ENCODE assay signal across 1 cellular context in the genomic region with DNA sequence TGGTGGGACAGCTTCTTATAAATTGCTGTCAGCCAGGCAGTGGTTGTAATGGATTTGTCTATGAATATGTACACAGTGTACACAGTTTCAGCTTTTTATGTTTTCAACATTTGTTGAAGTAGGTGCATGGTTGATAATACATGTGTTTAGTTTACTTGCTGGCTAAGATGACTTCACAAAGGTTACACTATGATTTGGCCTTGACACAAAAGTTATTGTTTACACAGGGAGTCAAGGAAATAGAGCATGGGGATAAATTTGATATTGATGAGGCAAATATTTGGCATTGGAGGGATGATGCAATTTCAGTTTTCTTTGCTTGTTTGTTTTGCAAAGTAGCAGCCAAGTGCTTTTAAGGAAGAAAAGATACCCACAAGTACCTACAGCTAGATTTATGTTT.
A peak's percentile ranks its signal among the peaks of the same experiment; 100 is the strongest.
TF ChIP-seq lines count a peak whose summit lies in the region.

No MANE protein-coding gene starts in this region.

TF ChIP-seq in HepG2, 621 proteins besides CTCF, POLR2A, EP300 and RAD21 (continued from another document and continues in another):
- TF ChIP-seq, protein P1, sequence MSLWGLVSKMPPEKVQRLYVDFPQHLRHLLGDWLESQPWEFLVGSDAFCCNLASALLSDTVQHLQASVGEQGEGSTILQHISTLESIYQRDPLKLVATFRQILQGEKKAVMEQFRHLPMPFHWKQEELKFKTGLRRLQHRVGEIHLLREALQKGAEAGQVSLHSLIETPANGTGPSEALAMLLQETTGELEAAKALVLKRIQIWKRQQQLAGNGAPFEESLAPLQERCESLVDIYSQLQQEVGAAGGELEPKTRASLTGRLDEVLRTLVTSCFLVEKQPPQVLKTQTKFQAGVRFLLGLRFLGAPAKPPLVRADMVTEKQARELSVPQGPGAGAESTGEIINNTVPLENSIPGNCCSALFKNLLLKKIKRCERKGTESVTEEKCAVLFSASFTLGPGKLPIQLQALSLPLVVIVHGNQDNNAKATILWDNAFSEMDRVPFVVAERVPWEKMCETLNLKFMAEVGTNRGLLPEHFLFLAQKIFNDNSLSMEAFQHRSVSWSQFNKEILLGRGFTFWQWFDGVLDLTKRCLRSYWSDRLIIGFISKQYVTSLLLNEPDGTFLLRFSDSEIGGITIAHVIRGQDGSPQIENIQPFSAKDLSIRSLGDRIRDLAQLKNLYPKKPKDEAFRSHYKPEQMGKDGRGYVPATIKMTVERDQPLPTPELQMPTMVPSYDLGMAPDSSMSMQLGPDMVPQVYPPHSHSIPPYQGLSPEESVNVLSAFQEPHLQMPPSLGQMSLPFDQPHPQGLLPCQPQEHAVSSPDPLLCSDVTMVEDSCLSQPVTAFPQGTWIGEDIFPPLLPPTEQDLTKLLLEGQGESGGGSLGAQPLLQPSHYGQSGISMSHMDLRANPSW (CRISPR knock-in tag; IDR thresholded peaks at IDR 0.05; ENCODE audit: borderline replicate concordance): no peak
- peak; percentile 58 for TF ChIP-seq ATF7 (IDR thresholded peaks at IDR 0.05)
- no peak for TF ChIP-seq ATF7 (CRISPR knock-in tag; IDR thresholded peaks at IDR 0.05)
- TF ChIP-seq, protein P2, sequence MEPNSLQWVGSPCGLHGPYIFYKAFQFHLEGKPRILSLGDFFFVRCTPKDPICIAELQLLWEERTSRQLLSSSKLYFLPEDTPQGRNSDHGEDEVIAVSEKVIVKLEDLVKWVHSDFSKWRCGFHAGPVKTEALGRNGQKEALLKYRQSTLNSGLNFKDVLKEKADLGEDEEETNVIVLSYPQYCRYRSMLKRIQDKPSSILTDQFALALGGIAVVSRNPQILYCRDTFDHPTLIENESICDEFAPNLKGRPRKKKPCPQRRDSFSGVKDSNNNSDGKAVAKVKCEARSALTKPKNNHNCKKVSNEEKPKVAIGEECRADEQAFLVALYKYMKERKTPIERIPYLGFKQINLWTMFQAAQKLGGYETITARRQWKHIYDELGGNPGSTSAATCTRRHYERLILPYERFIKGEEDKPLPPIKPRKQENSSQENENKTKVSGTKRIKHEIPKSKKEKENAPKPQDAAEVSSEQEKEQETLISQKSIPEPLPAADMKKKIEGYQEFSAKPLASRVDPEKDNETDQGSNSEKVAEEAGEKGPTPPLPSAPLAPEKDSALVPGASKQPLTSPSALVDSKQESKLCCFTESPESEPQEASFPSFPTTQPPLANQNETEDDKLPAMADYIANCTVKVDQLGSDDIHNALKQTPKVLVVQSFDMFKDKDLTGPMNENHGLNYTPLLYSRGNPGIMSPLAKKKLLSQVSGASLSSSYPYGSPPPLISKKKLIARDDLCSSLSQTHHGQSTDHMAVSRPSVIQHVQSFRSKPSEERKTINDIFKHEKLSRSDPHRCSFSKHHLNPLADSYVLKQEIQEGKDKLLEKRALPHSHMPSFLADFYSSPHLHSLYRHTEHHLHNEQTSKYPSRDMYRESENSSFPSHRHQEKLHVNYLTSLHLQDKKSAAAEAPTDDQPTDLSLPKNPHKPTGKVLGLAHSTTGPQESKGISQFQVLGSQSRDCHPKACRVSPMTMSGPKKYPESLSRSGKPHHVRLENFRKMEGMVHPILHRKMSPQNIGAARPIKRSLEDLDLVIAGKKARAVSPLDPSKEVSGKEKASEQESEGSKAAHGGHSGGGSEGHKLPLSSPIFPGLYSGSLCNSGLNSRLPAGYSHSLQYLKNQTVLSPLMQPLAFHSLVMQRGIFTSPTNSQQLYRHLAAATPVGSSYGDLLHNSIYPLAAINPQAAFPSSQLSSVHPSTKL (CRISPR knock-in tag; IDR thresholded peaks at IDR 0.05): peak; percentile 94
- TF ChIP-seq THAP11 (CRISPR knock-in tag; IDR thresholded peaks at IDR 0.05): peak; percentile 63; the same call in 1 of the 2 replicates
- peak; percentile 32 for TF ChIP-seq SKI (IDR thresholded peaks at IDR 0.05; ENCODE audit: partially characterized antibody)
- TF ChIP-seq ATRX (CRISPR knock-in tag; IDR thresholded peaks at IDR 0.05; ENCODE audit: borderline replicate concordance): no peak
- TF ChIP-seq SOX13 (IDR thresholded peaks at IDR 0.05): no peak
- peak in 1 of 2 experiments; percentile 74; a peak in 2 of 4 replicates for TF ChIP-seq SOX13 (CRISPR knock-in tag; conservative IDR thresholded peaks at IDR 0.05 in 1 of 2, IDR thresholded peaks at IDR 0.05 in 1 of 2)
- TF ChIP-seq, protein P3, sequence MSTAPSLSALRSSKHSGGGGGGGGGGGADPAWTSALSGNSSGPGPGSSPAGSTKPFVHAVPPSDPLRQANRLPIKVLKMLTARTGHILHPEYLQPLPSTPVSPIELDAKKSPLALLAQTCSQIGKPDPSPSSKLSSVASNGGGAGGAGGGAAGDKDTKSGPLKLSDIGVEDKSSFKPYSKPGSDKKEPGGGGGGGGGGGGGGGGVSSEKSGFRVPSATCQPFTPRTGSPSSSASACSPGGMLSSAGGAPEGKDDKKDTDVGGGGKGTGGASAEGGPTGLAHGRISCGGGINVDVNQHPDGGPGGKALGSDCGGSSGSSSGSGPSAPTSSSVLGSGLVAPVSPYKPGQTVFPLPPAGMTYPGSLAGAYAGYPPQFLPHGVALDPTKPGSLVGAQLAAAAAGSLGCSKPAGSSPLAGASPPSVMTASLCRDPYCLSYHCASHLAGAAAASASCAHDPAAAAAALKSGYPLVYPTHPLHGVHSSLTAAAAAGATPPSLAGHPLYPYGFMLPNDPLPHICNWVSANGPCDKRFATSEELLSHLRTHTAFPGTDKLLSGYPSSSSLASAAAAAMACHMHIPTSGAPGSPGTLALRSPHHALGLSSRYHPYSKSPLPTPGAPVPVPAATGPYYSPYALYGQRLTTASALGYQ (CRISPR knock-in tag; IDR thresholded peaks at IDR 0.05): no peak
- peak; percentile 25; the same call in 1 of the 2 replicates for TF ChIP-seq FOSL2 (CRISPR knock-in tag; IDR thresholded peaks at IDR 0.05)
- peak; percentile 89 for TF ChIP-seq RARA (CRISPR knock-in tag; IDR thresholded peaks at IDR 0.05)
- TF ChIP-seq FOXP1 (IDR thresholded peaks at IDR 0.05): no peak
- peak; percentile 85 for TF ChIP-seq FOXP1 (CRISPR knock-in tag; IDR thresholded peaks at IDR 0.05)
- no peak for TF ChIP-seq MTA3 (CRISPR knock-in tag; IDR thresholded peaks at IDR 0.05)
- 0 out of 3 replicates have a peak, but pooled peaks have one; percentile 12 for TF ChIP-seq MXI1 (IDR thresholded peaks at IDR 0.05; ENCODE audit: borderline replicate concordance, low read depth, low read length)
- TF ChIP-seq BCL6 (CRISPR knock-in tag; IDR thresholded peaks at IDR 0.05): peak; percentile 91
- peak; percentile 12 to 68; a peak in 3 of 4 replicates for TF ChIP-seq NR2F1 (CRISPR knock-in tag; IDR thresholded peaks at IDR 0.05)
- TF ChIP-seq, protein P4, sequence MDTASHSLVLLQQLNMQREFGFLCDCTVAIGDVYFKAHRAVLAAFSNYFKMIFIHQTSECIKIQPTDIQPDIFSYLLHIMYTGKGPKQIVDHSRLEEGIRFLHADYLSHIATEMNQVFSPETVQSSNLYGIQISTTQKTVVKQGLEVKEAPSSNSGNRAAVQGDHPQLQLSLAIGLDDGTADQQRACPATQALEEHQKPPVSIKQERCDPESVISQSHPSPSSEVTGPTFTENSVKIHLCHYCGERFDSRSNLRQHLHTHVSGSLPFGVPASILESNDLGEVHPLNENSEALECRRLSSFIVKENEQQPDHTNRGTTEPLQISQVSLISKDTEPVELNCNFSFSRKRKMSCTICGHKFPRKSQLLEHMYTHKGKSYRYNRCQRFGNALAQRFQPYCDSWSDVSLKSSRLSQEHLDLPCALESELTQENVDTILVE (CRISPR knock-in tag; IDR thresholded peaks at IDR 0.05): peak; percentile 67
- peak; percentile 48; the same call in 1 of the 2 replicates for TF ChIP-seq NR2F2 (IDR thresholded peaks at IDR 0.05; ENCODE audit: borderline replicate concordance, low read depth)
- peak; percentile 32; the same call in 1 of the 2 replicates for TF ChIP-seq MIER3 (CRISPR knock-in tag; IDR thresholded peaks at IDR 0.05; ENCODE audit: borderline replicate concordance)
- peak; percentile 52; the same call in 1 of the 2 replicates for TF ChIP-seq NFIC (IDR thresholded peaks at IDR 0.05; ENCODE audit: low read length)
- TF ChIP-seq, protein P5, sequence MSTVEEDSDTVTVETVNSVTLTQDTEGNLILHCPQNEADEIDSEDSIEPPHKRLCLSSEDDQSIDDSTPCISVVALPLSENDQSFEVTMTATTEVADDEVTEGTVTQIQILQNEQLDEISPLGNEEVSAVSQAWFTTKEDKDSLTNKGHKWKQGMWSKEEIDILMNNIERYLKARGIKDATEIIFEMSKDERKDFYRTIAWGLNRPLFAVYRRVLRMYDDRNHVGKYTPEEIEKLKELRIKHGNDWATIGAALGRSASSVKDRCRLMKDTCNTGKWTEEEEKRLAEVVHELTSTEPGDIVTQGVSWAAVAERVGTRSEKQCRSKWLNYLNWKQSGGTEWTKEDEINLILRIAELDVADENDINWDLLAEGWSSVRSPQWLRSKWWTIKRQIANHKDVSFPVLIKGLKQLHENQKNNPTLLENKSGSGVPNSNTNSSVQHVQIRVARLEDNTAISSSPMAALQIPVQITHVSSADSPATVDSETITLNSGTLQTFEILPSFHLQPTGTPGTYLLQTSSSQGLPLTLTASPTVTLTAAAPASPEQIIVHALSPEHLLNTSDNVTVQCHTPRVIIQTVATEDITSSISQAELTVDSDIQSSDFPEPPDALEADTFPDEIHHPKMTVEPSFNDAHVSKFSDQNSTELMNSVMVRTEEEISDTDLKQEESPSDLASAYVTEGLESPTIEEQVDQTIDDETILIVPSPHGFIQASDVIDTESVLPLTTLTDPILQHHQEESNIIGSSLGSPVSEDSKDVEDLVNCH (CRISPR knock-in tag; IDR thresholded peaks at IDR 0.05): no peak
- TF ChIP-seq ZNF589 (CRISPR knock-in tag; conservative IDR thresholded peaks at IDR 0.05): no peak
- peak; percentile 56; the same call in 1 of the 2 replicates for TF ChIP-seq GFI1 (CRISPR knock-in tag; IDR thresholded peaks at IDR 0.05; ENCODE audit: borderline replicate concordance)
- TF ChIP-seq ZNF354B (CRISPR knock-in tag; IDR thresholded peaks at IDR 0.05): no peak
- no peak for TF ChIP-seq ZNF451 (CRISPR knock-in tag; IDR thresholded peaks at IDR 0.05)
- TF ChIP-seq HMG20A (CRISPR knock-in tag; IDR thresholded peaks at IDR 0.05; ENCODE audit: borderline replicate concordance): peak; percentile 82; the same call in 1 of the 2 replicates
- 0 out of 2 replicates have a peak, but pooled peaks have one; percentile 55 for TF ChIP-seq RCOR2 (CRISPR knock-in tag; IDR thresholded peaks at IDR 0.05)
- TF ChIP-seq NR2F6 (IDR thresholded peaks at IDR 0.05): peak; percentile 68
- 0 out of 2 replicates have a peak, but pooled peaks have one; percentile 34 for TF ChIP-seq NR2F6 (CRISPR knock-in tag; IDR thresholded peaks at IDR 0.05)
- TF ChIP-seq, protein P6, sequence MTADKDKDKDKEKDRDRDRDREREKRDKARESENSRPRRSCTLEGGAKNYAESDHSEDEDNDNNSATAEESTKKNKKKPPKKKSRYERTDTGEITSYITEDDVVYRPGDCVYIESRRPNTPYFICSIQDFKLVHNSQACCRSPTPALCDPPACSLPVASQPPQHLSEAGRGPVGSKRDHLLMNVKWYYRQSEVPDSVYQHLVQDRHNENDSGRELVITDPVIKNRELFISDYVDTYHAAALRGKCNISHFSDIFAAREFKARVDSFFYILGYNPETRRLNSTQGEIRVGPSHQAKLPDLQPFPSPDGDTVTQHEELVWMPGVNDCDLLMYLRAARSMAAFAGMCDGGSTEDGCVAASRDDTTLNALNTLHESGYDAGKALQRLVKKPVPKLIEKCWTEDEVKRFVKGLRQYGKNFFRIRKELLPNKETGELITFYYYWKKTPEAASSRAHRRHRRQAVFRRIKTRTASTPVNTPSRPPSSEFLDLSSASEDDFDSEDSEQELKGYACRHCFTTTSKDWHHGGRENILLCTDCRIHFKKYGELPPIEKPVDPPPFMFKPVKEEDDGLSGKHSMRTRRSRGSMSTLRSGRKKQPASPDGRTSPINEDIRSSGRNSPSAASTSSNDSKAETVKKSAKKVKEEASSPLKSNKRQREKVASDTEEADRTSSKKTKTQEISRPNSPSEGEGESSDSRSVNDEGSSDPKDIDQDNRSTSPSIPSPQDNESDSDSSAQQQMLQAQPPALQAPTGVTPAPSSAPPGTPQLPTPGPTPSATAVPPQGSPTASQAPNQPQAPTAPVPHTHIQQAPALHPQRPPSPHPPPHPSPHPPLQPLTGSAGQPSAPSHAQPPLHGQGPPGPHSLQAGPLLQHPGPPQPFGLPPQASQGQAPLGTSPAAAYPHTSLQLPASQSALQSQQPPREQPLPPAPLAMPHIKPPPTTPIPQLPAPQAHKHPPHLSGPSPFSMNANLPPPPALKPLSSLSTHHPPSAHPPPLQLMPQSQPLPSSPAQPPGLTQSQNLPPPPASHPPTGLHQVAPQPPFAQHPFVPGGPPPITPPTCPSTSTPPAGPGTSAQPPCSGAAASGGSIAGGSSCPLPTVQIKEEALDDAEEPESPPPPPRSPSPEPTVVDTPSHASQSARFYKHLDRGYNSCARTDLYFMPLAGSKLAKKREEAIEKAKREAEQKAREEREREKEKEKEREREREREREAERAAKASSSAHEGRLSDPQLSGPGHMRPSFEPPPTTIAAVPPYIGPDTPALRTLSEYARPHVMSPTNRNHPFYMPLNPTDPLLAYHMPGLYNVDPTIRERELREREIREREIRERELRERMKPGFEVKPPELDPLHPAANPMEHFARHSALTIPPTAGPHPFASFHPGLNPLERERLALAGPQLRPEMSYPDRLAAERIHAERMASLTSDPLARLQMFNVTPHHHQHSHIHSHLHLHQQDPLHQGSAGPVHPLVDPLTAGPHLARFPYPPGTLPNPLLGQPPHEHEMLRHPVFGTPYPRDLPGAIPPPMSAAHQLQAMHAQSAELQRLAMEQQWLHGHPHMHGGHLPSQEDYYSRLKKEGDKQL (CRISPR knock-in tag; IDR thresholded peaks at IDR 0.05; ENCODE audit: low read depth): peak; percentile 79
- TF ChIP-seq NCOA2 (CRISPR knock-in tag; IDR thresholded peaks at IDR 0.05): peak; percentile 82
- TF ChIP-seq HHEX (CRISPR knock-in tag; IDR thresholded peaks at IDR 0.05): peak; percentile 88
- TF ChIP-seq SOX6 (IDR thresholded peaks at IDR 0.05): no peak
- peak; percentile 83 for TF ChIP-seq SOX6 (CRISPR knock-in tag; IDR thresholded peaks at IDR 0.05)
- no peak for TF ChIP-seq GABPA (IDR thresholded peaks at IDR 0.05; ENCODE audit: low read depth, low read length)
- TF ChIP-seq GABPA (CRISPR knock-in tag; IDR thresholded peaks at IDR 0.05; ENCODE audit: low read depth): 0 out of 2 replicates have a peak, but pooled peaks have one; percentile 18
- TF ChIP-seq, protein P7, sequence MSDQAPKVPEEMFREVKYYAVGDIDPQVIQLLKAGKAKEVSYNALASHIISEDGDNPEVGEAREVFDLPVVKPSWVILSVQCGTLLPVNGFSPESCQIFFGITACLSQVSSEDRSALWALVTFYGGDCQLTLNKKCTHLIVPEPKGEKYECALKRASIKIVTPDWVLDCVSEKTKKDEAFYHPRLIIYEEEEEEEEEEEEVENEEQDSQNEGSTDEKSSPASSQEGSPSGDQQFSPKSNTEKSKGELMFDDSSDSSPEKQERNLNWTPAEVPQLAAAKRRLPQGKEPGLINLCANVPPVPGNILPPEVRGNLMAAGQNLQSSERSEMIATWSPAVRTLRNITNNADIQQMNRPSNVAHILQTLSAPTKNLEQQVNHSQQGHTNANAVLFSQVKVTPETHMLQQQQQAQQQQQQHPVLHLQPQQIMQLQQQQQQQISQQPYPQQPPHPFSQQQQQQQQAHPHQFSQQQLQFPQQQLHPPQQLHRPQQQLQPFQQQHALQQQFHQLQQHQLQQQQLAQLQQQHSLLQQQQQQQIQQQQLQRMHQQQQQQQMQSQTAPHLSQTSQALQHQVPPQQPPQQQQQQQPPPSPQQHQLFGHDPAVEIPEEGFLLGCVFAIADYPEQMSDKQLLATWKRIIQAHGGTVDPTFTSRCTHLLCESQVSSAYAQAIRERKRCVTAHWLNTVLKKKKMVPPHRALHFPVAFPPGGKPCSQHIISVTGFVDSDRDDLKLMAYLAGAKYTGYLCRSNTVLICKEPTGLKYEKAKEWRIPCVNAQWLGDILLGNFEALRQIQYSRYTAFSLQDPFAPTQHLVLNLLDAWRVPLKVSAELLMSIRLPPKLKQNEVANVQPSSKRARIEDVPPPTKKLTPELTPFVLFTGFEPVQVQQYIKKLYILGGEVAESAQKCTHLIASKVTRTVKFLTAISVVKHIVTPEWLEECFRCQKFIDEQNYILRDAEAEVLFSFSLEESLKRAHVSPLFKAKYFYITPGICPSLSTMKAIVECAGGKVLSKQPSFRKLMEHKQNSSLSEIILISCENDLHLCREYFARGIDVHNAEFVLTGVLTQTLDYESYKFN (CRISPR knock-in tag; conservative IDR thresholded peaks at IDR 0.05): 0 out of 2 replicates have a peak, but pooled peaks have one; percentile 40
